Comparison of ENCODE assay signal across 12 cellular contexts in genomic region chr9:107024193-107024592, GRCh38.
DNase-seq lines count a peak whose midpoint lies in the region; ATAC-seq, FAIRE-seq and TF ChIP-seq lines count a peak whose summit lies in the region.
"Had no signal": no experiment of that assay in that cellular context is flagged by ENCODE, and none has a peak within 500 bp of the region (broad histone marks: within the 10 kb centered on the region; RNA-seq: fewer than 3 reads in every experiment).

No MANE protein-coding gene starts in this region.

- POLR2A ChIA-PET in H1 (lab: Charles Lee; ENCODE audit: partially characterized antibody): no interaction called here

- H4K20me1 ChIP-seq in H1 (replicated peaks in 1 of 2; ENCODE audit: control insufficient read depth in 1 of 2, insufficient read depth in 2 of 2, low read length in 2 of 2): no peaks in the 10 kb centered on the region

- no peak for TF ChIP-seq RAD21 in H1 (IDR thresholded peaks at IDR 0.05 in 1 of 2, conservative IDR thresholded peaks at IDR 0.05 in 1 of 2; ENCODE audit: low read depth in 2 of 2, low read length in 2 of 2)

- H3K4ac ChIP-seq in H1 (replicated peaks; ENCODE audit: insufficient read length, low read depth, low read length): no peak overlapping the region

- H3K4me2 ChIP-seq in H1 (ENCODE audit: insufficient read depth in 1 of 2, low read depth in 2 of 2, low read length in 2 of 2): no peak overlapping the region

- H2BK5ac ChIP-seq in H1 (ENCODE audit: low read depth, low read length): no peak overlapping the region

- DNase-seq in H1 (ENCODE audit: low read depth in 1 of 2, low spot score in 2 of 2) (no peak), NCI-H1417 treated with DMSO at 0.1 percent for 48 hours (lab: John Stamatoyannopoulos, UW) (no peak), HTR-8/SVneo (ENCODE audit: insufficient read length, low spot score) (no peak), NCI-H524 (lab: John Stamatoyannopoulos, UW) (no peak), activated gamma-delta T cell treated with Interleukin-2 at 50 U/mL for 16 hours (no peak)
- DNase-seq: activated CD4-positive, alpha-beta T cell treated with anti-CD3 and anti-CD28 coated beads for 1 hour; COR-L47; H9 had no signal

- 84% methylated on average over 2 of the region's 2 CpGs; no CpG with 5 or more reads in 1 of the 2 experiments for WGBS in H1 (ENCODE audit: extremely low coverage in 1 of 2, insufficient coverage in 1 of 2, insufficient read length in 1 of 2, insufficient replicate concordance in 2 of 2, low coverage in 1 of 2, low lambda C conversion rate in 2 of 2, missing lambda C conversion rate in 1 of 2), 2 experiments

- H3K14ac ChIP-seq in H1 (ENCODE audit: insufficient read length): no peak overlapping the region

- H2BK20ac ChIP-seq in H1 (ENCODE audit: low read length): no peak overlapping the region

- FAIRE-seq in H1 (lab: Jason Lieb, UNC): no peak
- no peak for FAIRE-seq in HTR-8/SVneo (lab: Jason Lieb, UNC)

- ATAC-seq in GM18498 (IDR thresholded peaks at IDR 0.05; ENCODE audit: unreplicated experiment) (peak; percentile 70), GM21381 (IDR thresholded peaks at IDR 0.05; ENCODE audit: unreplicated experiment) (peak; percentile 84), HG03280 (IDR thresholded peaks at IDR 0.05; ENCODE audit: unreplicated experiment) (peak; percentile 59)
- ATAC-seq: Panc1 had no signal

- H3K27ac ChIP-seq in H1 (ENCODE audit: low read depth, low read length): no peak overlapping the region

- H3K79me1 ChIP-seq in H1 (ENCODE audit: low read depth, low read length): no peaks in the 10 kb centered on the region

- H2BK120ac ChIP-seq in H1 (replicated peaks; ENCODE audit: low read depth, low read length): no peak overlapping the region

- CTCF ChIA-PET in H1 (lab: Charles Lee; ENCODE audit: partially characterized antibody): interaction anchor here (1.8 kb wide), 1 partner anchor 21 kb away, joined by 7 read pairs; no protein-coding TSS in a partner anchor

- TF ChIP-seq POLR2A in H1 (IDR thresholded peaks at IDR 0.05; ENCODE audit: control extremely low read depth in 1 of 2, low read depth in 2 of 2, low read length in 2 of 2): no peak

- no peaks in the 10 kb centered on the region; a peak in 1 of 4 replicates for H3K9me3 ChIP-seq in H1 (ENCODE audit: insufficient read depth in 2 of 2, low read depth in 1 of 2, low read length in 1 of 2)

- TF ChIP-seq EP300 in H1 (IDR thresholded peaks at IDR 0.05; ENCODE audit: borderline replicate concordance in 1 of 2, low read depth in 2 of 2, low read length in 2 of 2): no peak

- H3K18ac ChIP-seq in H1 (ENCODE audit: extremely low read depth, low read length): no peak overlapping the region

- H3K9ac ChIP-seq in H1 (replicated peaks in 1 of 4; ENCODE audit: extremely low read depth in 1 of 4, low read depth in 3 of 4, low read length in 3 of 4): no peak overlapping the region

- H2BK15ac ChIP-seq in H1 (ENCODE audit: low read length): no peak overlapping the region

- peak overlapping the region; percentile 62; the same call in 1 of the 2 replicates for H2AFZ ChIP-seq in H1 (ENCODE audit: low read length)

- no peak overlapping the region for H4K8ac ChIP-seq in H1 (ENCODE audit: extremely low read depth, insufficient read depth, low read length)

- no peak overlapping the region for H2AK5ac ChIP-seq in H1 (ENCODE audit: low read depth, low read length)

- no peak overlapping the region for H3K23ac ChIP-seq in H1 (ENCODE audit: insufficient read length)

- H2BK12ac ChIP-seq in H1 (ENCODE audit: low read depth, low read length): no peak overlapping the region

- no peaks in the 10 kb centered on the region for H3K36me3 ChIP-seq in H1 (ENCODE audit: control insufficient read depth in 2 of 4, insufficient read depth in 4 of 4, low read length in 3 of 4)

- no peak overlapping the region for H3K56ac ChIP-seq in H1 (replicated peaks; ENCODE audit: insufficient read length, low read depth, low read length)

- no peak overlapping the region for H4K5ac ChIP-seq in H1 (ENCODE audit: insufficient read length, low read depth, low read length)

- no peak overlapping the region for H4K91ac ChIP-seq in H1 (replicated peaks; ENCODE audit: insufficient read length, low read length)

- no peaks in the 10 kb centered on the region for H3K23me2 ChIP-seq in H1 (ENCODE audit: low read depth, low read length)

- H3K4me3 ChIP-seq in H1 (ENCODE audit: extremely low read depth in 1 of 4, insufficient read depth in 2 of 4, low read depth in 3 of 4, low read length in 4 of 4): no peak overlapping the region

- TF ChIP-seq CTCF in H1 (IDR thresholded peaks at IDR 0.05; ENCODE audit: control extremely low read depth in 1 of 3, insufficient read depth in 1 of 3, low read depth in 1 of 3, low read length in 3 of 3): no peak

- no peaks in the 10 kb centered on the region for H3K27me3 ChIP-seq in H1 (replicated peaks in 1 of 4; ENCODE audit: control insufficient read depth in 3 of 4, extremely low read depth in 1 of 4, insufficient read depth in 3 of 4, low read length in 3 of 4)

- H3K4me1 ChIP-seq in H1 (replicated peaks in 1 of 4; ENCODE audit: control insufficient read depth in 3 of 4, insufficient read depth in 4 of 4, low read length in 3 of 4): peaks cover 0 to 4% (median under 1%) of the 10 kb centered on the region in 4 experiments; a peak in 3 of 7 replicates

- no peaks in the 10 kb centered on the region for H3K79me2 ChIP-seq in H1 (ENCODE audit: control insufficient read depth in 1 of 2, insufficient read depth in 2 of 2, low read length in 2 of 2)

TF ChIP-seq in H1, 55 proteins besides CTCF, POLR2A, EP300 and RAD21:
- TF ChIP-seq JUN (IDR thresholded peaks at IDR 0.05; ENCODE audit: low read depth, low read length) (no peak), CTBP2 (IDR thresholded peaks at IDR 0.05; ENCODE audit: borderline replicate concordance, insufficient read depth, insufficient read length, low read length) (no peak), ASH2L (IDR thresholded peaks at IDR 0.05; ENCODE audit: low read length) (no peak), TAF7 (optimal IDR thresholded peaks at IDR 0.05; ENCODE audit: borderline replicate concordance, low read depth, low read length) (no peak), CEBPB (IDR thresholded peaks at IDR 0.05; ENCODE audit: low read depth, low read length) (no peak), CHD2 (IDR thresholded peaks at IDR 0.05; ENCODE audit: low read length) (no peak)
